In genomic region chr1:25615563-25616079, GRCh38 we compare ENCODE assay signal across 8 cellular contexts. TPM values are rescaled to one million over a fixed set of nuclear protein-coding genes. Genes with fewer than 3 reads are reported as not detected.
DNase-seq lines count a peak whose midpoint lies in the region; ATAC-seq and TF ChIP-seq lines count a peak whose summit lies in the region.

No MANE protein-coding gene starts in this region.

- H3K9ac ChIP-seq in duodenal mucosa (ENCODE audit: low read depth in 1 of 2, low read length in 2 of 2) (peak overlapping the region in 1 of 2 donors; percentile 27), neural progenitor cell (no peak overlapping the region)

- CTCF ChIA-PET in A673 (lab: Charles Lee): no interaction called here

- H4K20me1 ChIP-seq in neural progenitor cell (ENCODE audit: low read depth): peaks cover 8% of the 10 kb centered on the region

- DNase-seq in NCI-H526 (lab: John Stamatoyannopoulos, UW): peak; percentile 45 to 70
- no peak for DNase-seq in neural progenitor cell (ENCODE audit: low spot score)
- DNase-seq in A673 (ENCODE audit: low spot score): no peak
- no peak for DNase-seq in activated gamma-delta T cell treated with Interleukin-2 at 50 U/mL for 16 hours
- no peak for DNase-seq in stimulated activated naive CD4-positive, alpha-beta T cell treated with Interleukin-2 at 50 U/mL for 16 hours (lab: John Stamatoyannopoulos, UW)

- no peaks in the 10 kb centered on the region for H3K36me3 Mint-ChIP-seq in neural progenitor cell

- H3K9me3 Mint-ChIP-seq in neural progenitor cell: no peaks in the 10 kb centered on the region

- no peaks in the 10 kb centered on the region for H3K9me3 ChIP-seq in duodenal mucosa (ENCODE audit: control insufficient read depth in 1 of 2, low read length in 2 of 2)
- no peaks in the 10 kb centered on the region for H3K9me3 ChIP-seq in neural progenitor cell (ENCODE audit: low read depth)
- H3K9me3 ChIP-seq in A673 (ENCODE audit: low read depth, low read length, poor library complexity, severe bottlenecking): no peaks in the 10 kb centered on the region

- peaks cover 26% of the 10 kb centered on the region for H3F3A ChIP-seq in neural progenitor cell (ENCODE audit: low read depth)

- H3K4me2 ChIP-seq in neural progenitor cell: peak overlapping the region; percentile 86

- no peak overlapping the region for H3K27ac Mint-ChIP-seq in neural progenitor cell

- H3K4me3 Mint-ChIP-seq in neural progenitor cell: peak overlapping the region; percentile 83

- H3K36me3 ChIP-seq in duodenal mucosa (ENCODE audit: control insufficient read depth in 1 of 2, insufficient read depth in 2 of 2, low read length in 2 of 2): no peaks in the 10 kb centered on the region
- no peaks in the 10 kb centered on the region for H3K36me3 ChIP-seq in neural progenitor cell
- H3K36me3 ChIP-seq in A673 (ENCODE audit: insufficient read depth, low read length, poor library complexity, severe bottlenecking): no peaks in the 10 kb centered on the region

- H3K27ac ChIP-seq in duodenal mucosa (ENCODE audit: low read depth, low read length) (peak overlapping the region; percentile 44), neural progenitor cell (no peak overlapping the region), A673 (ENCODE audit: low read depth, low read length, poor library complexity, severe bottlenecking) (no peak overlapping the region)

- intact Hi-C loops in A673 (cut with micrococcal nuclease; ENCODE audit: unreplicated experiment): loop anchor here (5.0 kb wide), 1 partner anchor 197 kb away; no protein-coding TSS in a partner anchor

- H3K27me3 ChIP-seq in duodenal mucosa (ENCODE audit: control insufficient read depth in 1 of 2, insufficient read depth in 2 of 2, low read length in 2 of 2) (peaks cover 31 to 43% of the 10 kb centered on the region in 2 donors), neural progenitor cell (peaks cover 72% of the 10 kb centered on the region), A673 (replicated peaks; ENCODE audit: insufficient read depth, low read depth, low read length, poor library complexity) (peaks cover 57% of the 10 kb centered on the region)

- no TSS peak for BruUV-seq in A673 (replicated peaks; lab: Mats Ljungman, UMichigan)

- ATAC-seq in GM18907 (IDR thresholded peaks at IDR 0.05; ENCODE audit: unreplicated experiment) (peak; percentile 13), HG02798 (IDR thresholded peaks at IDR 0.05; ENCODE audit: poor library complexity, unreplicated experiment) (no peak)

- peaks cover 40% of the 10 kb centered on the region for H3K27me3 Mint-ChIP-seq in neural progenitor cell (ENCODE audit: insufficient read depth, low read depth)

- H2AFZ ChIP-seq in neural progenitor cell (replicated peaks): peak overlapping the region; percentile 74

- TF ChIP-seq CTCF in neural progenitor cell (IDR thresholded peaks at IDR 0.05) (no peak), A673 (conservative IDR thresholded peaks at IDR 0.05; ENCODE audit: low read depth, low read length) (no peak)

- no peaks in the 10 kb centered on the region for H3K79me2 ChIP-seq in neural progenitor cell (ENCODE audit: low read depth)

- H3K4me1 ChIP-seq in duodenal mucosa (ENCODE audit: control insufficient read depth in 1 of 2, insufficient read depth in 2 of 2, low read length in 2 of 2) (peaks cover 23 to 40% of the 10 kb centered on the region in 2 donors), neural progenitor cell (peaks cover 22% of the 10 kb centered on the region), A673 (ENCODE audit: insufficient read depth, low read length, poor library complexity, severe bottlenecking) (peaks cover 12% of the 10 kb centered on the region)

- peaks cover 30% of the 10 kb centered on the region for H3K4me1 Mint-ChIP-seq in neural progenitor cell

- POLR2A ChIA-PET in A673 (lab: Charles Lee; ENCODE audit: low non-redundant PET): no interaction called here

- H3K4me3 ChIP-seq in duodenal mucosa (ENCODE audit: low read depth in 1 of 2, low read length in 2 of 2) (peak overlapping the region; percentile 65), neural progenitor cell (peak overlapping the region; percentile 56), A673 (ENCODE audit: low read depth, low read length, poor library complexity, severe bottlenecking) (no peak overlapping the region)

RNA-seq across cellular contexts. Expression of gene MAN1C1, which starts 1.0 kb away (rescaled TPM):
- total RNA-seq in neural progenitor cell (ENCODE audit: low replicate concordance) (5.3 and 6.8 TPM in 2 replicates), A673 (2021) (0.21 and 0.22 TPM in 2 replicates)

Comparison
In these comparisons a context has a peak if more than half of its experiments do, and no peak if none do; other contexts are left out.
1. DNase-seq: peak in NCI-H526 (2 of 2); none in neural progenitor cell (single experiment), A673 (single experiment), activated gamma-delta T cell treated with Interleukin-2 at 50 U/mL for 16 hours (single experiment) and stimulated activated naive CD4-positive, alpha-beta T cell treated with Interleukin-2 at 50 U/mL for 16 hours (single experiment).